17 cellular contexts compared by ENCODE assay signal in the genomic region with DNA sequence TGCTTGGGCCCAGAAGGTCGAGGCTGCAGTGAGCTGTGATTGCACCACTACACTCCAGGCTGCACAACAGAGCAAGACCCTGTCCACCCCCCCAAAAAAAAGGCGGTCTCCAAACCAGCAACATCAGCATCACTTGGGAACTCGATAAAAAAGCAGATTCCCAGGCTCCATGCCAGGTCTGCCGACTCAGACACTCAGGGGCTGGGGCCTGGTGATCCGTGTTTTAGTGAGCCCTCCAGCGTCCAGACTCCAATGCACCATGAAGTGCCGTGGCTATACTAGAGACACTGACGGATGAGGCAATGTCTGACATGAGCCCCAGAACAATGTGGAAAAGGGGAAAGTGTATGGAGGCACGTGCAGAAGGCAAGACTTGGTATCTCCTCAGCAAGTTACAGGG.
"Had no signal": no experiment of that assay in that cellular context is flagged by ENCODE, and none has a peak within 500 bp of the region (broad histone marks: within the 10 kb centered on the region; RNA-seq: fewer than 3 reads in every experiment).

No MANE protein-coding gene starts in this region.

- H3K4me1 ChIP-seq: upper lobe of right lung had no signal

- ATAC-seq: naive thymus-derived CD4-positive, alpha-beta T cell; stimulated activated effector memory CD8-positive, alpha-beta T cell treated with anti-CD3 and anti-CD28 coated beads, Interleukin-12 subunit alpha, Interleukin-12 subunit beta, amount 100 ng/mL, for 72 hours; stimulated activated naive CD8-positive, alpha-beta T cell treated with anti-CD3 and anti-CD28 coated beads, Interleukin-15, Interleukin-2, amounts not matched to agents 100 U/mL and 50 U/mL, for 24 hours; upper lobe of right lung had no signal

- H3K27ac ChIP-seq: coronary artery, upper lobe of right lung had no signal

- H3K4me3 ChIP-seq: coronary artery, smooth muscle cell, suprapubic skin, tibial artery, upper lobe of right lung had no signal

- H3K9me3 ChIP-seq: suprapubic skin, tibial artery, upper lobe of right lung had no signal

- H3K4me2 ChIP-seq: smooth muscle cell had no signal

- H3K27me3 ChIP-seq: suprapubic skin, tibial artery, upper lobe of right lung had no signal

- DNase-seq: effector CD8-positive, alpha-beta T cell; foreskin melanocyte; head of caudate nucleus; hypothalamus; kidney glomerular epithelial cell; mammary epithelial cell; naive thymus-derived CD4-positive, alpha-beta T cell; nephron progenitor cell; stimulated activated CD4-positive, alpha-beta T cell treated with anti-CD3 and anti-CD28 coated beads, Interleukin-4, amount 100 ng/mL, for 1 hour; stimulated activated CD8-positive, alpha-beta memory T cell treated with anti-CD3 and anti-CD28 coated beads, Interleukin-4, amount 100 ng/mL, for 48 hours; stimulated activated naive CD8-positive, alpha-beta T cell treated with anti-CD3 and anti-CD28 coated beads, Interleukin-15, Interleukin-2, amounts not matched to agents 100 U/mL and 50 U/mL, for 24 hours; tibial artery; upper lobe of right lung had no signal

- H3K36me3 ChIP-seq: suprapubic skin, tibial artery, upper lobe of right lung had no signal
